ENCODE assay signal across 12 cellular contexts in the genomic region with DNA sequence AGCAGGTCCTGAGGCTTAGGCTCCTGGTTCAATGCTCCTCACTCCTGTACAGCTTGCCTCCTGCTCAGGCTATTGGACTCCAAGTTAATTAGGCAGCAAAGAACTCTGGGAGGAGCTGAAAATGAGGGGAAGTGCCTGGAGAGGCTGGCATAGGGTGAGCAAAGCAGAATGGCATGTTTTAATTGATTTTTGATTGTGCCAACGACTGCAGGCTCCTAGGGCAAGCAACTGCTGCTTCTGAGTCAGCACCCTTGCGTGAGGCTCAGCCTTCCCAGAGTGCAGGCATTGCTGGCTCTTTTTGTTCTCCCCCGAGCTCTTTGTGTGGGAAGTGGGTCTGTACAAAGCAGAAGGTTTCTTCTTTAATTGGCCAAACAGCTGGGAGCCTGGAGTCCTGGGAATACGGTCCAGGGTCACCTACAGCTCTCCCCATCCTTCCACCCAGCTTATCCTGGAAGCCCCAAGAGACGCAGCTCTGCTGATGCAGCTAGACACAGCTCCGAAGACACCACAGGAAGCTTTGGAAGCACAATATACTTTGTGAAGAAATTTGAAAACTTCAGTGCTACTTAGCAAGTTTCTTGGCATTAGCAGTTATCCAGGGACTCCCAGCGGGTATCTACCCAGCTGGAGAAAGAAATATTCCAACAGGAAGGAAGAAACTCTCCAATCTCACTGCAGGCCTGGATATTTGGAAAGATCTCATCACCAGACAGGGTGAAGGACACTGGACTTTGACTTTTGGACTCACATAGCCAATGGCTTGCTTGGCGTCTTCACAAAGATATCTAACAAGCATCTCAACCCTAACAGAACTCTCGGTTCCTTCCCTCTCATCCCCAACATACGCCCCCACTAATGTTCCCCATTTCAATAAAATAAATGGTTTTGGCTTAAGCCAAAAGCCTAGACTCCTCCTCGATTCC.
DNase-seq lines count a peak whose midpoint lies in the region; ATAC-seq and TF ChIP-seq lines count a peak whose summit lies in the region.
"Had no signal": no experiment of that assay in that cellular context is flagged by ENCODE, and none has a peak within 500 bp of the region (broad histone marks: within the 10 kb centered on the region; RNA-seq: fewer than 3 reads in every experiment).

No MANE protein-coding gene starts in this region.

- H3K4me3 Mint-ChIP-seq in immature natural killer cell = no peak overlapping the region
- no peak overlapping the region for H3K4me3 Mint-ChIP-seq in T-helper 2 cell treated with Interferon-gamma antibody and Interleukin-4, amounts not matched to agents 5 μg/mL and 100 μg/mL, for 36 hours
- H3K4me3 Mint-ChIP-seq: T-cell had no signal

- H3K4me1 ChIP-seq in RWPE2 (ENCODE audit: insufficient read depth, poor library complexity, severe bottlenecking) = peaks cover 13% of the 10 kb centered on the region
- peaks cover 20% of the 10 kb centered on the region for H3K4me1 ChIP-seq in foreskin keratinocyte

- no peak overlapping the region for H3K4me3 ChIP-seq in RWPE2 (ENCODE audit: severe bottlenecking)
- H3K4me3 ChIP-seq in skin epidermis = no peak overlapping the region

- no peaks in the 10 kb centered on the region for H3K9me3 Mint-ChIP-seq in immature natural killer cell
- H3K9me3 Mint-ChIP-seq in T-helper 2 cell treated with Interferon-gamma antibody and Interleukin-4, amounts not matched to agents 5 μg/mL and 100 μg/mL, for 36 hours = no peaks in the 10 kb centered on the region
- H3K9me3 Mint-ChIP-seq: T-cell had no signal

- TF ChIP-seq CTCF in RWPE2 (IDR thresholded peaks at IDR 0.05; ENCODE audit: poor library complexity, severe bottlenecking) (no peak), foreskin keratinocyte (conservative IDR thresholded peaks at IDR 0.05) (no peak)

- H3K4me1 Mint-ChIP-seq in immature natural killer cell = no peaks in the 10 kb centered on the region
- no peaks in the 10 kb centered on the region for H3K4me1 Mint-ChIP-seq in T-helper 2 cell treated with Interferon-gamma antibody and Interleukin-4, amounts not matched to agents 5 μg/mL and 100 μg/mL, for 36 hours (ENCODE audit: low read depth)
- H3K4me1 Mint-ChIP-seq: T-cell had no signal

- ATAC-seq in RWPE2 (ENCODE audit: low read depth) = peak; percentile 89
- peak; percentile 89 for ATAC-seq in foreskin keratinocyte
- ATAC-seq: T-cell had no signal

- H3K36me3 Mint-ChIP-seq in immature natural killer cell = no peaks in the 10 kb centered on the region
- H3K36me3 Mint-ChIP-seq in T-helper 2 cell treated with Interferon-gamma antibody and Interleukin-4, amounts not matched to agents 5 μg/mL and 100 μg/mL, for 36 hours (ENCODE audit: low read depth) = no peaks in the 10 kb centered on the region
- H3K36me3 Mint-ChIP-seq: T-cell had no signal

- no peaks in the 10 kb centered on the region for H3K9me3 ChIP-seq in RWPE2 (ENCODE audit: severe bottlenecking)

- no peaks in the 10 kb centered on the region for H3K36me3 ChIP-seq in RWPE2 (ENCODE audit: low read depth)

- DNase-seq in NCI-H146 (lab: John Stamatoyannopoulos, UW) (peak; percentile 16), NCI-H146 treated with DMSO at 0.1 percent for 48 hours (lab: John Stamatoyannopoulos, UW; ENCODE audit: unreplicated experiment) (no peak), RWPE2 (ENCODE audit: low spot score) (no peak), foreskin keratinocyte (peak in 1 of 2 donors; percentile 85), AG08396 (ENCODE audit: low spot score) (no peak), immature natural killer cell (no peak)
- no peak for DNase-seq in T-helper 2 cell treated with Interferon-gamma antibody and Interleukin-4, amounts not matched to agents 5 μg/mL and 100 μg/mL, for 36 hours (ENCODE audit: low spot score)
- DNase-seq: NCI-H1092 treated with DMSO at 0.1 percent for 48 hours, T-cell had no signal

- H3K27ac Mint-ChIP-seq in immature natural killer cell = no peak overlapping the region
- no peak overlapping the region for H3K27ac Mint-ChIP-seq in T-helper 2 cell treated with Interferon-gamma antibody and Interleukin-4, amounts not matched to agents 5 μg/mL and 100 μg/mL, for 36 hours
- H3K27ac Mint-ChIP-seq: progenitor cell of endocrine pancreas, T-cell had no signal

- H3K27me3 Mint-ChIP-seq in immature natural killer cell (ENCODE audit: low read depth in 3 of 3) = peaks cover 0 to 17% (median 8%) of the 10 kb centered on the region in 3 donors
- H3K27me3 Mint-ChIP-seq in T-helper 2 cell treated with Interferon-gamma antibody and Interleukin-4, amounts not matched to agents 5 μg/mL and 100 μg/mL, for 36 hours (ENCODE audit: low read depth) = peaks cover 13% of the 10 kb centered on the region

- H3K27me3 ChIP-seq in RWPE2 (ENCODE audit: insufficient read depth, poor library complexity, severe bottlenecking) = no peaks in the 10 kb centered on the region
- H3K27me3 ChIP-seq in foreskin keratinocyte = no peaks in the 10 kb centered on the region

- H3K27ac ChIP-seq in RWPE2 (ENCODE audit: poor library complexity, severe bottlenecking) (peak overlapping the region; percentile 24), foreskin keratinocyte (peak overlapping the region; percentile 15), skin epidermis (peak overlapping the region in 17 of 21 experiments; percentile 29 to 85 (median 66))
- H3K27ac ChIP-seq: 22Rv1 had no signal

Comparison
In these comparisons a context has a peak if more than half of its experiments do, and no peak if none do; other contexts are left out.
1. H3K27ac ChIP-seq: peak in every context shown above with its lines; median percentile 66 in skin epidermis; 24 in RWPE2; 15 in foreskin keratinocyte.